In the genomic region with DNA sequence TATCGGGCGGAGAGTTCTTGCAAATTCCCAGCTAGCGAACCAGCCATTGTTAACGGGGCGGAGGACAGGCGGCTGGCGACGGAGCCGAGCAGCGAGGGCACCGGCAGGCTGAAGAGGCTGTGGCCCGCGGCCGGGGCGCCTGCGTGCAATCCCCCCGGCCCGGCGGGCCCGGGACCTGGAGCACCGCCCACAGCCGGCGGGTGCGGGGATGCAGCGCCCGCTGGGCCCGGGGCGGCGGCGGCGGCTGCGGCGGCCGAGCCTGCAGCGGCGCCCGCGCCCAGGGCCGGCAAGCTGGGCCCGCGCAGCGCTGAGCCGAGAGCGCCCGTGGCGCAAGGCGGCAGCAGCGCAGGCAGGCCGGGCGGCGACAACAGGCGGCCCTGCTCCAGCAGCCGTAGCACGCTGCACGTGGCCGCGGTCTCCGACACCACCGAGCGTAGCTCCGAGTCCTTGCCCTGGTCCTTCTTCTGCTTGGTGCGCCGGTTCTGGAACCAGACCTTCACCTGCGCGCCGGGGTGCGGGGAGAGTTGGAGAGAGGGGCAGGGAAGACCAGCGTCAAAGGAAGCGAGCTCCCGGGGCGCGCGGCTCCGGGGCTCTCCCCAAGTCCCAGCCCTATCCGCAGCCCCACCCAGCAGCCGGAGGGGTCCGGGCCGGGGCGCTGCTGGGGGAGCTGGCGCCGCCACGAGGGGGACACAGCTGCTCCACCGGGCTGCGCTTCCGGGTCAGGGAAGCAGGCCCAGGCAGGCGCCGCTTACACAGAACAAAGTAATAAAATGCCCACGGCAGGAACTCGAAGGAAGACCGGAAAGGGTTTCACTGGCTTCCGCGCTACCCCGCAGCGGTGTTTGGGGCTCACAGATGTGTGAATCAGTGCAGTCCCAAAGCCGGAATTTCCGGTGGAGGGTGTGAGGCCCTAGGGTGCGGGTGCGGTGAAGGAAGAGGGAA, we compare ENCODE assay signal across 1 cellular context.
A peak's percentile ranks its signal among the peaks of the same experiment; 100 is the strongest.
TF ChIP-seq lines count a peak whose summit lies in the region.

No MANE protein-coding gene starts in this region.

TF ChIP-seq in H1, 55 proteins besides CTCF, POLR2A, EP300 and RAD21 (continued from another document):
- TF ChIP-seq, protein P1, sequence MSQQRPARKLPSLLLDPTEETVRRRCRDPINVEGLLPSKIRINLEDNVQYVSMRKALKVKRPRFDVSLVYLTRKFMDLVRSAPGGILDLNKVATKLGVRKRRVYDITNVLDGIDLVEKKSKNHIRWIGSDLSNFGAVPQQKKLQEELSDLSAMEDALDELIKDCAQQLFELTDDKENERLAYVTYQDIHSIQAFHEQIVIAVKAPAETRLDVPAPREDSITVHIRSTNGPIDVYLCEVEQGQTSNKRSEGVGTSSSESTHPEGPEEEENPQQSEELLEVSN (IDR thresholded peaks at IDR 0.05): peak; percentile 83
- no peak for TF ChIP-seq TCF12 (IDR thresholded peaks at IDR 0.05; ENCODE audit: low read depth, low read length)
- TF ChIP-seq, protein P2, sequence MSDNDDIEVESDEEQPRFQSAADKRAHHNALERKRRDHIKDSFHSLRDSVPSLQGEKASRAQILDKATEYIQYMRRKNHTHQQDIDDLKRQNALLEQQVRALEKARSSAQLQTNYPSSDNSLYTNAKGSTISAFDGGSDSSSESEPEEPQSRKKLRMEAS (IDR thresholded peaks at IDR 0.05): peak; percentile 93
- TF ChIP-seq SIRT6 (IDR thresholded peaks at IDR 0.05; ENCODE audit: low read length): no peak
- TF ChIP-seq CTBP2 (IDR thresholded peaks at IDR 0.05; ENCODE audit: borderline replicate concordance, insufficient read depth, insufficient read length, low read length): peak; percentile 91
- TF ChIP-seq SAP30 (IDR thresholded peaks at IDR 0.05; ENCODE audit: insufficient read depth, insufficient replicate concordance, low read length): no peak
- no peak for TF ChIP-seq CREB1 (IDR thresholded peaks at IDR 0.05)
- no peak for TF ChIP-seq CBX5 (IDR thresholded peaks at IDR 0.05; ENCODE audit: low read depth, low read length)
- TF ChIP-seq CHD7 (IDR thresholded peaks at IDR 0.05; ENCODE audit: insufficient replicate concordance, low read length): no peak
- no peak for TF ChIP-seq JUND (IDR thresholded peaks at IDR 0.05; ENCODE audit: low read length)
- no peak for TF ChIP-seq PHF8 (conservative IDR thresholded peaks at IDR 0.05; ENCODE audit: low read depth, low read length)
- peak; percentile 96 for TF ChIP-seq SUZ12 (IDR thresholded peaks at IDR 0.05; ENCODE audit: low read length)
- TF ChIP-seq SIN3A (conservative IDR thresholded peaks at IDR 0.05 in 1 of 2, IDR thresholded peaks at IDR 0.05 in 1 of 2; ENCODE audit: low read depth in 1 of 2, low read length in 2 of 2): 0 out of 4 replicates have a peak, but pooled peaks of 1 of the 2 experiments have one; percentile 47
- peak; percentile 98 for TF ChIP-seq EZH2 (IDR thresholded peaks at IDR 0.05; ENCODE audit: low read depth, low read length, severe bottlenecking)
- peak; percentile 66 for TF ChIP-seq KDM4A (IDR thresholded peaks at IDR 0.05; ENCODE audit: low read depth, low read length, severe bottlenecking)
- TF ChIP-seq SP4 (IDR thresholded peaks at IDR 0.05; ENCODE audit: low read length): no peak
- TF ChIP-seq RFX5 (IDR thresholded peaks at IDR 0.05; ENCODE audit: borderline replicate concordance, low read depth, low read length): no peak
- no peak for TF ChIP-seq ATF3 (IDR thresholded peaks at IDR 0.05; ENCODE audit: insufficient read depth, low read depth, low read length)
- TF ChIP-seq NRF1 (IDR thresholded peaks at IDR 0.05; ENCODE audit: low read depth, low read length): no peak
- peak; percentile 94 for TF ChIP-seq RNF2 (IDR thresholded peaks at IDR 0.05; ENCODE audit: borderline replicate concordance, low read depth, low read length, missing control alignments, poor library complexity, severe bottlenecking)
- TF ChIP-seq KDM1A (IDR thresholded peaks at IDR 0.05; ENCODE audit: borderline replicate concordance, low read length): no peak
- TF ChIP-seq CBX8 (IDR thresholded peaks at IDR 0.05; ENCODE audit: borderline replicate concordance, low read depth, low read length): no peak; the same call in 1 of the 2 replicates
- TF ChIP-seq USF2 (IDR thresholded peaks at IDR 0.05; ENCODE audit: low read length): no peak
- TF ChIP-seq FOSL1 (IDR thresholded peaks at IDR 0.05; ENCODE audit: insufficient read depth, low read depth, low read length): no peak
- TF ChIP-seq ASH2L (IDR thresholded peaks at IDR 0.05; ENCODE audit: low read length): no peak
- no peak for TF ChIP-seq GTF2F1 (IDR thresholded peaks at IDR 0.05; ENCODE audit: borderline replicate concordance, low read depth, low read length)
